ENCODE assay signal across 14 cellular contexts in genomic region chr3:151329368-151329767, GRCh38. TPM values are rescaled to one million over a fixed set of nuclear protein-coding genes. Genes with fewer than 3 reads are reported as not detected.
DNase-seq lines count a peak whose midpoint lies in the region; ATAC-seq, FAIRE-seq and TF ChIP-seq lines count a peak whose summit lies in the region.
"Had no signal": no experiment of that assay in that cellular context is flagged by ENCODE, and none has a peak within 500 bp of the region (broad histone marks: within the 10 kb centered on the region; RNA-seq: fewer than 3 reads in every experiment).

Gene P2RY13, minus strand, starts transcription at chr3:151329549. Its CDS starts 21 bp downstream, at chr3:151329528.

- H3K27me3 Mint-ChIP-seq in CD8-positive, alpha-beta T cell (ENCODE audit: low read depth), result peaks cover 2% of the 10 kb centered on the region
- no peaks in the 10 kb centered on the region for H3K27me3 Mint-ChIP-seq in natural killer cell treated with Interleukin-12 subunit alpha and Interleukin-12 subunit beta and Interleukin-15 and Interleukin-18, amount 100 ng/mL, for 72 hours

- POLR2A ChIA-PET in CD8-positive, alpha-beta T cell (lab: Charles Lee), result no interaction called here

- no peaks in the 10 kb centered on the region for H3K36me3 Mint-ChIP-seq in CD8-positive, alpha-beta T cell
- no peaks in the 10 kb centered on the region for H3K36me3 Mint-ChIP-seq in natural killer cell treated with Interleukin-12 subunit alpha and Interleukin-12 subunit beta and Interleukin-15 and Interleukin-18, amount 100 ng/mL, for 72 hours

- H3K4me3 Mint-ChIP-seq in CD8-positive, alpha-beta T cell, result peak within 1 kb of the TSS; percentile 64
- H3K4me3 Mint-ChIP-seq in natural killer cell treated with Interleukin-12 subunit alpha and Interleukin-12 subunit beta and Interleukin-15 and Interleukin-18, amount 100 ng/mL, for 72 hours, result peak within 1 kb of the TSS; percentile 64

- FAIRE-seq in frontal cortex (lab: Jason Lieb, UNC), result no peak
- FAIRE-seq: H1 had no signal

- intact Hi-C loops in CD8-positive, alpha-beta T cell (cut with DNase I, micrococcal nuclease), result loop anchor here in 1 of 2 experiments (5.0 kb wide), 1 partner anchor 162 kb away; no protein-coding TSS in a partner anchor

- peak within 1 kb of the TSS; percentile 42 for H3K27ac Mint-ChIP-seq in CD8-positive, alpha-beta T cell
- peak within 1 kb of the TSS; percentile 43 to 53 for H3K27ac Mint-ChIP-seq in natural killer cell treated with Interleukin-12 subunit alpha and Interleukin-12 subunit beta and Interleukin-15 and Interleukin-18, amount 100 ng/mL, for 72 hours

- no peak for ATAC-seq in CD8-positive, alpha-beta T cell
- ATAC-seq in natural killer cell treated with Interleukin-12 subunit alpha and Interleukin-12 subunit beta and Interleukin-15 and Interleukin-18, amount 100 ng/mL, for 72 hours, result no peak
- ATAC-seq in GM19467 (IDR thresholded peaks at IDR 0.05; ENCODE audit: unreplicated experiment), result no peak
- ATAC-seq: Panc1 had no signal

- DNase-seq in CD8-positive, alpha-beta T cell, result no peak
- peak; percentile 35 for DNase-seq in NOMO-1 treated with dmso at 0.1 percent for 144 hours (lab: John Stamatoyannopoulos, UW; ENCODE audit: unreplicated experiment)
- DNase-seq in coronary artery (ENCODE audit: low spot score), result no peak
- no peak for DNase-seq in natural killer cell treated with Interleukin-12 subunit alpha and Interleukin-12 subunit beta and Interleukin-15 and Interleukin-18, amount 100 ng/mL, for 72 hours (ENCODE audit: low spot score)
- DNase-seq in frontal cortex (ENCODE audit: low spot score in 2 of 2), result no peak
- no peak for DNase-seq in inferior parietal cortex (ENCODE audit: extremely low spot score)
- no peak for DNase-seq in H4 (ENCODE audit: low spot score)
- DNase-seq: activated gamma-delta T cell; effector CD4-positive, alpha-beta T cell; mesendoderm; NCI-H2081 treated with DMSO at 0.1 percent for 48 hours had no signal

- no peaks in the 10 kb centered on the region for H3K9me3 ChIP-seq in CD8-positive, alpha-beta T cell (ENCODE audit: low read length)

- H3K9me3 Mint-ChIP-seq in CD8-positive, alpha-beta T cell, result no peaks in the 10 kb centered on the region
- no peaks in the 10 kb centered on the region for H3K9me3 Mint-ChIP-seq in natural killer cell treated with Interleukin-12 subunit alpha and Interleukin-12 subunit beta and Interleukin-15 and Interleukin-18, amount 100 ng/mL, for 72 hours

- CTCF ChIA-PET in CD8-positive, alpha-beta T cell (lab: Charles Lee), result no interaction called here

- no peak for TF ChIP-seq CTCF in CD8-positive, alpha-beta T cell (IDR thresholded peaks at IDR 0.05)
- TF ChIP-seq CTCF in coronary artery (IDR thresholded peaks at IDR 0.05), result no peak

- H3K4me3 ChIP-seq in CD8-positive, alpha-beta T cell (ENCODE audit: low read depth, low read length), result no peak within 1 kb of the TSS
- peak within 1 kb of the TSS; percentile 35 for H3K4me3 ChIP-seq in coronary artery

- no peaks in the 10 kb centered on the region for H3K36me3 ChIP-seq in CD8-positive, alpha-beta T cell (ENCODE audit: insufficient read depth, low read length)

- no peak within 1 kb of the TSS for H3K27ac ChIP-seq in CD8-positive, alpha-beta T cell (ENCODE audit: low read depth, low read length)
- peak within 1 kb of the TSS in 1 of 2 donors; percentile 31 for H3K27ac ChIP-seq in coronary artery

- H3K27me3 ChIP-seq in CD8-positive, alpha-beta T cell (ENCODE audit: insufficient read depth, low read length), result no peaks in the 10 kb centered on the region

- H3K4me1 Mint-ChIP-seq in CD8-positive, alpha-beta T cell (ENCODE audit: low read depth), result peaks cover 6% of the 10 kb centered on the region
- peaks cover 9 to 20% of the 10 kb centered on the region in 2 donors for H3K4me1 Mint-ChIP-seq in natural killer cell treated with Interleukin-12 subunit alpha and Interleukin-12 subunit beta and Interleukin-15 and Interleukin-18, amount 100 ng/mL, for 72 hours (ENCODE audit: low read depth in 2 of 2)

- no peaks in the 10 kb centered on the region for H3K4me1 ChIP-seq in CD8-positive, alpha-beta T cell (ENCODE audit: insufficient read depth, low read length)

RNA-seq across cellular contexts. Expression of gene P2RY13, which starts in this region (rescaled TPM):
- total RNA-seq in CD8-positive, alpha-beta T cell, result not detected
- total RNA-seq in natural killer cell treated with Interleukin-12 subunit alpha and Interleukin-12 subunit beta and Interleukin-15 and Interleukin-18, amount 100 ng/mL, for 72 hours, result not detected
- total RNA-seq in frontal cortex, result 1.6 TPM
- total RNA-seq in H4 (2014; rRNA removed; shearing (Covaris generic)), result not detected in 2 replicates
- total RNA-seq: H1 had no signal
